In the genomic region with DNA sequence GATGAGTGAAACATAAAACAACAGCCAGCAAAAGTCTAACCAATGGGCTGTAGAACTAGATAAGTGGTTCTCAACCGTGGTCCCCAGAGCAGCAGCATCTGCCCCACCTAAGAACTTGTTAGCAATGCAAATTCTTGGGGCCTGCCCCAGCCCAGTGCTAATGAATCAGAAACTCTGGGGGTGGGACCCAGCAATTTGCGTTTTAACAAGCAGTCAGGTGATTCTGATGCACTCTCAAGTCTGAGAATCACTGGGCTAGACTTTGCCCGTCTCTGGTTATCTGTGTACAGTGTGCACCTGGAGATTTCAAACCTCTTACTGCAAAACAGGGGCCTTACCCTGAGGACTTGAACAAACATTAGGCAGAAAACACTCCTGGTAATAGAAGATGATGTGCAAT, we compare ENCODE assay signal across 10 cellular contexts.
A peak's percentile ranks its signal among the peaks of the same experiment; 100 is the strongest.
DNase-seq lines count a peak whose midpoint lies in the region; ATAC-seq lines count a peak whose summit lies in the region.
"Had no signal": no experiment of that assay in that cellular context is flagged by ENCODE, and none has a peak within 500 bp of the region (broad histone marks: within the 10 kb centered on the region; RNA-seq: fewer than 3 reads in every experiment).

No MANE protein-coding gene starts in this region.

- H3K4me3 Mint-ChIP-seq in activated CD8-positive, alpha-beta memory T cell treated with anti-CD3 and anti-CD28 coated beads, Interleukin-2, amount 10 ng/mL, durations not matched to agents 7 days and 5 days: no peak overlapping the region
- H3K4me3 Mint-ChIP-seq: CD4-positive, CD25-positive, alpha-beta regulatory T cell; dendritic cell treated with granulocyte-macrophage colony-stimulating factor and Interleukin-4, amounts not matched to agents 40 ng/mL and 50 ng/mL, for 4 days had no signal

- DNase-seq in DMS79 treated with DMSO at 0.1 percent for 48 hours (lab: John Stamatoyannopoulos, UW): peak; percentile 87
- DNase-seq in NCI-H1417 treated with DMSO at 0.1 percent for 48 hours (lab: John Stamatoyannopoulos, UW): peak; percentile 59
- peak; percentile 35 for DNase-seq in germinal center (ENCODE audit: low spot score)
- no peak for DNase-seq in COLO829 (ENCODE audit: low spot score)
- no peak for DNase-seq in AG08395 (ENCODE audit: low spot score)
- no peak for DNase-seq in activated CD8-positive, alpha-beta memory T cell treated with anti-CD3 and anti-CD28 coated beads, Interleukin-2, amount 10 ng/mL, durations not matched to agents 7 days and 5 days
- DNase-seq in 8988T: no peak
- DNase-seq: CD4-positive, CD25-positive, alpha-beta regulatory T cell had no signal

- H3K27ac Mint-ChIP-seq in activated CD8-positive, alpha-beta memory T cell treated with anti-CD3 and anti-CD28 coated beads, Interleukin-2, amount 10 ng/mL, durations not matched to agents 7 days and 5 days: no peak overlapping the region
- H3K27ac Mint-ChIP-seq: dendritic cell treated with granulocyte-macrophage colony-stimulating factor and Interleukin-4, amounts not matched to agents 40 ng/mL and 50 ng/mL, for 4 days had no signal

- peak; percentile 81 for ATAC-seq in GM21786 (IDR thresholded peaks at IDR 0.05; ENCODE audit: unreplicated experiment)
- no peak for ATAC-seq in activated CD8-positive, alpha-beta memory T cell treated with anti-CD3 and anti-CD28 coated beads, Interleukin-2, amount 10 ng/mL, durations not matched to agents 7 days and 5 days

- H3K36me3 Mint-ChIP-seq in activated CD8-positive, alpha-beta memory T cell treated with anti-CD3 and anti-CD28 coated beads, Interleukin-2, amount 10 ng/mL, durations not matched to agents 7 days and 5 days: no peaks in the 10 kb centered on the region
- H3K36me3 Mint-ChIP-seq: CD4-positive, CD25-positive, alpha-beta regulatory T cell had no signal

- no peaks in the 10 kb centered on the region for H3K9me3 Mint-ChIP-seq in activated CD8-positive, alpha-beta memory T cell treated with anti-CD3 and anti-CD28 coated beads, Interleukin-2, amount 10 ng/mL, durations not matched to agents 7 days and 5 days (ENCODE audit: low read depth)
- H3K9me3 Mint-ChIP-seq: CD4-positive, CD25-positive, alpha-beta regulatory T cell; dendritic cell treated with granulocyte-macrophage colony-stimulating factor and Interleukin-4, amounts not matched to agents 40 ng/mL and 50 ng/mL, for 4 days had no signal

- peaks cover 25% of the 10 kb centered on the region for H3K27me3 Mint-ChIP-seq in activated CD8-positive, alpha-beta memory T cell treated with anti-CD3 and anti-CD28 coated beads, Interleukin-2, amount 10 ng/mL, durations not matched to agents 7 days and 5 days
- H3K27me3 Mint-ChIP-seq: CD4-positive, CD25-positive, alpha-beta regulatory T cell had no signal

- CTCF ChIA-PET in activated CD8-positive, alpha-beta memory T cell treated with anti-CD3 and anti-CD28 coated beads, Interleukin-2, amount 10 ng/mL, durations not matched to agents 7 days and 5 days (lab: Charles Lee): no interaction called here

- H3K4me1 Mint-ChIP-seq in activated CD8-positive, alpha-beta memory T cell treated with anti-CD3 and anti-CD28 coated beads, Interleukin-2, amount 10 ng/mL, durations not matched to agents 7 days and 5 days: no peaks in the 10 kb centered on the region
- H3K4me1 Mint-ChIP-seq: CD4-positive, CD25-positive, alpha-beta regulatory T cell had no signal

Comparison
In these comparisons a context has a peak if more than half of its experiments do, and no peak if none do; other contexts are left out.
1. DNase-seq: peak in DMS79 treated with DMSO at 0.1 percent for 48 hours (single experiment), NCI-H1417 treated with DMSO at 0.1 percent for 48 hours (single experiment) and germinal center (single experiment); none in COLO829 (single experiment), AG08395 (single experiment), activated CD8-positive, alpha-beta memory T cell treated with anti-CD3 and anti-CD28 coated beads, Interleukin-2, amount 10 ng/mL, durations not matched to agents 7 days and 5 days (single experiment) and 8988T (single experiment).